ENCODE assay signal across 8 cellular contexts in the genomic region with DNA sequence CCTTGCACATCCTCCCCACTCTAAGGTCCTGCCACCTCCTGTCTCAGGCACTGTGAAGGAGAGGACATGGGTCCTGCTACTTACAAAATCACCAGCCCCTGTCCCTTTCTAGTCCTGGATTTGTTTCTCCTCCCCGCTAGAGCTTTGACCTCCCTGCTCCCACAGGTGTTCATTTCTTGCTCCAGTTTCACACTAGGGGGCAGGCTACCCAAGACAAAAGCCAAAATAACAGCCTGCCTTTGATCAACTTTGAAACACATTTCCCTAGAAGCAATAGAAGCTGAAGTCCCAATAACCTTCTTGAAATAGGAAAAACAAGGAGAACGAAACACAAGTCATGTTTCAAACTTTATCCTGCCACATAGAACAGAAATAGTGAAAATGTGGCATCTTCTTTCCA.
A peak's percentile ranks its signal among the peaks of the same experiment; 100 is the strongest.
DNase-seq lines count a peak whose midpoint lies in the region; ATAC-seq and TF ChIP-seq lines count a peak whose summit lies in the region.

No MANE protein-coding gene starts in this region.

- peak; percentile 84 to 86 for TF ChIP-seq RAD21 in liver (IDR thresholded peaks at IDR 0.05)

- no peak overlapping the region for H2AFZ ChIP-seq in OCI-LY1 (ENCODE audit: low read length)

- DNase-seq in COLO829 (ENCODE audit: low spot score), result peak; percentile 48
- no peak for DNase-seq in NCI-H2171 treated with DMSO at 0.1 percent for 48 hours (lab: John Stamatoyannopoulos, UW)

- no peak overlapping the region for H3K4me3 ChIP-seq in OCI-LY1 (ENCODE audit: low read depth, low read length, poor library complexity, severe bottlenecking)
- H3K4me3 ChIP-seq in liver (ENCODE audit: low read depth in 1 of 3, low read length in 3 of 3), result no peak overlapping the region

- no peaks in the 10 kb centered on the region for H3K79me2 ChIP-seq in OCI-LY1 (ENCODE audit: insufficient read depth, low read length)

- 30% methylated on average over 2 of the region's 2 CpGs for WGBS in liver

- peak; percentile 53 for TF ChIP-seq CTCF in OCI-LY1 (IDR thresholded peaks at IDR 0.05; ENCODE audit: low read length)
- peak; percentile 57 to 64 for TF ChIP-seq CTCF in brain (conservative IDR thresholded peaks at IDR 0.05)
- TF ChIP-seq CTCF in liver (IDR thresholded peaks at IDR 0.05; ENCODE audit: low read depth, low read length, missing input control), result peak; percentile 54

- H3K4me2 ChIP-seq in OCI-LY1 (ENCODE audit: low read length), result no peak overlapping the region

- no peaks in the 10 kb centered on the region for H3K36me3 Mint-ChIP-seq in brain

- H3K27me3 ChIP-seq in OCI-LY1 (ENCODE audit: insufficient read depth, low read length) (no peaks in the 10 kb centered on the region), liver (ENCODE audit: control insufficient read depth in 4 of 4, insufficient read depth in 4 of 4, low read length in 3 of 4) (no peaks in the 10 kb centered on the region)

- no peaks in the 10 kb centered on the region for H3K9me2 ChIP-seq in OCI-LY1 (ENCODE audit: low read depth, low read length)

- peaks cover 0 to 6% (median 0%) of the 10 kb centered on the region in 5 experiments for H3K9me3 Mint-ChIP-seq in brain

- no peaks in the 10 kb centered on the region for H3K27me3 Mint-ChIP-seq in brain

- H3K36me3 ChIP-seq in OCI-LY1 (ENCODE audit: insufficient read depth, low read length) (no peaks in the 10 kb centered on the region), liver (ENCODE audit: control insufficient read depth in 4 of 4, insufficient read depth in 3 of 4, low read depth in 1 of 4, low read length in 3 of 4) (no peaks in the 10 kb centered on the region)

- H3K4me1 Mint-ChIP-seq in brain, result no peaks in the 10 kb centered on the region

- H3K27ac ChIP-seq in OCI-LY1 (ENCODE audit: low read depth, low read length, poor library complexity, severe bottlenecking) (no peak overlapping the region), liver (ENCODE audit: low read depth in 1 of 2, low read length in 2 of 2) (no peak overlapping the region)

- no peak overlapping the region for H3K4me3 Mint-ChIP-seq in brain

- H3K27ac Mint-ChIP-seq in brain, result no peak overlapping the region

- H4K20me1 ChIP-seq in OCI-LY1 (ENCODE audit: insufficient read depth, low read length), result no peaks in the 10 kb centered on the region

- ATAC-seq in GM19463 (IDR thresholded peaks at IDR 0.05; ENCODE audit: unreplicated experiment) (peak; percentile 63), GM21381 (IDR thresholded peaks at IDR 0.05; ENCODE audit: unreplicated experiment) (no peak), GM21423 (IDR thresholded peaks at IDR 0.05; ENCODE audit: unreplicated experiment) (no peak)

- no peaks in the 10 kb centered on the region for H3F3A ChIP-seq in OCI-LY1 (ENCODE audit: insufficient read depth, low read length)

- H3K9ac ChIP-seq in OCI-LY1 (ENCODE audit: low read length) (no peak overlapping the region), liver (ENCODE audit: low read depth in 1 of 2, low read length in 2 of 2) (no peak overlapping the region)

- H3K9me3 ChIP-seq in OCI-LY1 (ENCODE audit: low read length), result no peaks in the 10 kb centered on the region
- H3K9me3 ChIP-seq in liver (ENCODE audit: control insufficient read depth in 4 of 4, low read length in 3 of 4), result no peaks in the 10 kb centered on the region

- H3K4me1 ChIP-seq in OCI-LY1 (ENCODE audit: insufficient read depth, low read length, severe bottlenecking), result no peaks in the 10 kb centered on the region
- H3K4me1 ChIP-seq in liver (ENCODE audit: control insufficient read depth in 4 of 4, insufficient read depth in 4 of 4, low read length in 3 of 4), result no peaks in the 10 kb centered on the region

TF ChIP-seq in liver, 16 proteins besides CTCF, POLR2A, EP300 and RAD21:
- TF ChIP-seq YY1 (IDR thresholded peaks at IDR 0.05) (no peak), NR2F2 (IDR thresholded peaks at IDR 0.05) (no peak), EGR1 (IDR thresholded peaks at IDR 0.05; ENCODE audit: low read depth in 2 of 2) (no peak), HNF4G (IDR thresholded peaks at IDR 0.05) (no peak), FOXA2 (IDR thresholded peaks at IDR 0.05) (no peak), JUND (IDR thresholded peaks at IDR 0.05) (no peak), FOXA1 (IDR thresholded peaks at IDR 0.05) (no peak), ATF3 (IDR thresholded peaks at IDR 0.05) (no peak), RXRA (IDR thresholded peaks at IDR 0.05) (no peak)
- TF ChIP-seq, protein P1, sequence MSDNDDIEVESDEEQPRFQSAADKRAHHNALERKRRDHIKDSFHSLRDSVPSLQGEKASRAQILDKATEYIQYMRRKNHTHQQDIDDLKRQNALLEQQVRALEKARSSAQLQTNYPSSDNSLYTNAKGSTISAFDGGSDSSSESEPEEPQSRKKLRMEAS (IDR thresholded peaks at IDR 0.05), result no peak
- TF ChIP-seq, protein P2, sequence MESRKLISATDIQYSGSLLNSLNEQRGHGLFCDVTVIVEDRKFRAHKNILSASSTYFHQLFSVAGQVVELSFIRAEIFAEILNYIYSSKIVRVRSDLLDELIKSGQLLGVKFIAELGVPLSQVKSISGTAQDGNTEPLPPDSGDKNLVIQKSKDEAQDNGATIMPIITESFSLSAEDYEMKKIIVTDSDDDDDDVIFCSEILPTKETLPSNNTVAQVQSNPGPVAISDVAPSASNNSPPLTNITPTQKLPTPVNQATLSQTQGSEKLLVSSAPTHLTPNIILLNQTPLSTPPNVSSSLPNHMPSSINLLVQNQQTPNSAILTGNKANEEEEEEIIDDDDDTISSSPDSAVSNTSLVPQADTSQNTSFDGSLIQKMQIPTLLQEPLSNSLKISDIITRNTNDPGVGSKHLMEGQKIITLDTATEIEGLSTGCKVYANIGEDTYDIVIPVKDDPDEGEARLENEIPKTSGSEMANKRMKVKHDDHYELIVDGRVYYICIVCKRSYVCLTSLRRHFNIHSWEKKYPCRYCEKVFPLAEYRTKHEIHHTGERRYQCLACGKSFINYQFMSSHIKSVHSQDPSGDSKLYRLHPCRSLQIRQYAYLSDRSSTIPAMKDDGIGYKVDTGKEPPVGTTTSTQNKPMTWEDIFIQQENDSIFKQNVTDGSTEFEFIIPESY (IDR thresholded peaks at IDR 0.05), result no peak
